In the genomic region with DNA sequence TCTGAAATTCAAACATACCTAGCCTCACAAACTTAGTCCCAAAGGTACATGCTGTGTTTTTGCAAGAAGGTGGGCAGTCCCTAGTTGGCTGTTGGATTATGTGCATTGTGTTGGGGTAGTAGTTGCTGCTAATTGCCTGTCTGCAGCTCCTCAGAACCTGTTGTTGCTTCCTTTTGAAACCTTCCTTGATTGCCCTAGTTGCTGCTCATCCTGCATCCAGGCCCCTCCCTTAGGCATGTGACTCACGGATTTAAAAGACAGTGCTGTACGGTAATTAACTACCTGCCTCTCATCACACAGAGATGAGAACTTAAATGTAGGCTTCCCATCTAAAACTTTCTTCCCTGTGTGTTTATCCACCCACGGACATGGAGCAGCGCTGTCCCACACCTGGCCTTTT, we compare ENCODE assay signal across 30 cellular contexts.
A peak's percentile ranks its signal among the peaks of the same experiment; 100 is the strongest.
DNase-seq lines count a peak whose midpoint lies in the region; ATAC-seq and TF ChIP-seq lines count a peak whose summit lies in the region.
"Had no signal": no experiment of that assay in that cellular context is flagged by ENCODE, and none has a peak within 500 bp of the region (broad histone marks: within the 10 kb centered on the region; RNA-seq: fewer than 3 reads in every experiment).

No MANE protein-coding gene starts in this region.

- peak overlapping the region; percentile 46 for H3K4me2 ChIP-seq in neural progenitor cell
- H3K4me2 ChIP-seq: BLaER1 had no signal

- DNase-seq in RWPE2 (ENCODE audit: low spot score) (no peak), neural progenitor cell (ENCODE audit: low spot score) (peak; percentile 51), hippocampal formation (lab: John Stamatoyannopoulos, UW) (no peak), ACHN (no peak)
- DNase-seq: activated B cell treated with CpG ODN at 0.5 μM for 24 hours; activated CD4-positive, alpha-beta T cell treated with anti-CD3 and anti-CD28 coated beads, Interleukin-2, amount 10 ng/mL, durations not matched to agents 7 days and 5 days; activated gamma-delta T cell; activated T-cell treated with anti-CD3 and anti-CD28 coated beads, Interleukin-2, amount 50 U/mL, for 24 hours; cortex of kidney; effector memory CD8-positive, alpha-beta T cell; EL; foreskin fibroblast; GOT3; heart left ventricle; KBM-7; NCI-H1105; NCI-H2081 treated with DMSO at 0.1 percent for 48 hours; NCI-H345; NCI-H748 treated with DMSO at 0.1 percent for 48 hours; psoas muscle; stimulated activated CD4-positive, alpha-beta T cell treated with anti-CD3 and anti-CD28 coated beads, Interleukin-4, amount 100 ng/mL, for 1 hour; tibial artery had no signal

- H3F3A ChIP-seq in neural progenitor cell (ENCODE audit: low read depth): peaks cover 38% of the 10 kb centered on the region

- H3K4me1 ChIP-seq in HUES48 (ENCODE audit: control insufficient read depth, insufficient read depth, low read length) (peaks cover 53% of the 10 kb centered on the region), RWPE2 (ENCODE audit: insufficient read depth, poor library complexity, severe bottlenecking) (peaks cover 7% of the 10 kb centered on the region), iPS-18a (ENCODE audit: control insufficient read depth, low read depth, low read length) (peaks cover 41% of the 10 kb centered on the region), neural progenitor cell (peaks cover 12% of the 10 kb centered on the region)
- H3K4me1 ChIP-seq: BLaER1 had no signal

- H3K4me3 ChIP-seq in HUES48 (ENCODE audit: low read depth, low read length) (no peak overlapping the region), RWPE2 (ENCODE audit: severe bottlenecking) (no peak overlapping the region), iPS-18a (ENCODE audit: low read length) (no peak overlapping the region), neural progenitor cell (no peak overlapping the region)
- H3K4me3 ChIP-seq: ascending aorta, BLaER1, esophagus muscularis mucosa, heart left ventricle, psoas muscle, SK-N-MC, tibial artery had no signal

- TF ChIP-seq CTCF in RWPE2 (IDR thresholded peaks at IDR 0.05; ENCODE audit: poor library complexity, severe bottlenecking) (no peak), neural progenitor cell (IDR thresholded peaks at IDR 0.05) (no peak)

- no peak overlapping the region for H2AFZ ChIP-seq in neural progenitor cell (replicated peaks)

- no peaks in the 10 kb centered on the region for H3K9me3 Mint-ChIP-seq in neural progenitor cell
- H3K9me3 Mint-ChIP-seq: activated B cell treated with CpG ODN at 0.5 μM for 24 hours; activated CD4-positive, alpha-beta T cell treated with anti-CD3 and anti-CD28 coated beads, Interleukin-2, amount 10 ng/mL, durations not matched to agents 7 days and 5 days; activated T-cell treated with anti-CD3 and anti-CD28 coated beads, Interleukin-2, amount 50 U/mL, for 24 hours; effector memory CD8-positive, alpha-beta T cell had no signal

- H3K9me3 ChIP-seq in HUES48 (ENCODE audit: control insufficient read depth, insufficient read depth, low read length) (no peaks in the 10 kb centered on the region), RWPE2 (ENCODE audit: severe bottlenecking) (no peaks in the 10 kb centered on the region), iPS-18a (ENCODE audit: control insufficient read depth, low read depth, low read length) (no peaks in the 10 kb centered on the region), neural progenitor cell (ENCODE audit: low read depth) (no peaks in the 10 kb centered on the region)
- H3K9me3 ChIP-seq: ascending aorta, BLaER1, esophagus muscularis mucosa, heart left ventricle, psoas muscle, tibial artery had no signal

- H3K27me3 ChIP-seq in HUES48 (ENCODE audit: control insufficient read depth, insufficient read depth, low read length) (no peaks in the 10 kb centered on the region), RWPE2 (ENCODE audit: insufficient read depth, poor library complexity, severe bottlenecking) (no peaks in the 10 kb centered on the region), iPS-18a (ENCODE audit: control insufficient read depth, insufficient read depth, low read length) (no peaks in the 10 kb centered on the region), neural progenitor cell (no peaks in the 10 kb centered on the region)
- H3K27me3 ChIP-seq: ascending aorta, BLaER1, esophagus muscularis mucosa, heart left ventricle, tibial artery had no signal

- H3K27ac Mint-ChIP-seq in neural progenitor cell: no peak overlapping the region
- H3K27ac Mint-ChIP-seq: activated B cell treated with CpG ODN at 0.5 μM for 24 hours; activated CD4-positive, alpha-beta T cell treated with anti-CD3 and anti-CD28 coated beads, Interleukin-2, amount 10 ng/mL, durations not matched to agents 7 days and 5 days; activated T-cell treated with anti-CD3 and anti-CD28 coated beads, Interleukin-2, amount 50 U/mL, for 24 hours; effector memory CD8-positive, alpha-beta T cell had no signal

- H3K4me1 Mint-ChIP-seq in neural progenitor cell: peaks cover 14% of the 10 kb centered on the region
- H3K4me1 Mint-ChIP-seq: activated B cell treated with CpG ODN at 0.5 μM for 24 hours; activated CD4-positive, alpha-beta T cell treated with anti-CD3 and anti-CD28 coated beads, Interleukin-2, amount 10 ng/mL, durations not matched to agents 7 days and 5 days had no signal

- H4K20me1 ChIP-seq in neural progenitor cell (ENCODE audit: low read depth): peaks cover 97% of the 10 kb centered on the region
- H4K20me1 ChIP-seq: BLaER1 had no signal

- H3K79me2 ChIP-seq in neural progenitor cell (ENCODE audit: low read depth): peaks cover 100% of the 10 kb centered on the region

- ATAC-seq in RWPE2 (ENCODE audit: low read depth) (peak; percentile 29; the same call in 1 of the 3 replicates), HG03159 (IDR thresholded peaks at IDR 0.05; ENCODE audit: unreplicated experiment) (no peak)
- ATAC-seq: effector memory CD8-positive, alpha-beta T cell; heart left ventricle; left lobe of liver had no signal

- no peak overlapping the region for H3K4me3 Mint-ChIP-seq in neural progenitor cell
- H3K4me3 Mint-ChIP-seq: activated B cell treated with CpG ODN at 0.5 μM for 24 hours; activated CD4-positive, alpha-beta T cell treated with anti-CD3 and anti-CD28 coated beads, Interleukin-2, amount 10 ng/mL, durations not matched to agents 7 days and 5 days; activated T-cell treated with anti-CD3 and anti-CD28 coated beads, Interleukin-2, amount 50 U/mL, for 24 hours; effector memory CD8-positive, alpha-beta T cell had no signal

- in situ Hi-C loops in ACHN (cut with HindIII; ENCODE audit: low pct_ligation_motif_present, low pct_unique_long_range_greater_than_20kb, low sequenced_read_pairs): no loop called here

- H3K27ac ChIP-seq in HUES48 (ENCODE audit: low read depth, low read length): peak overlapping the region; percentile 62
- no peak overlapping the region for H3K27ac ChIP-seq in RWPE2 (ENCODE audit: poor library complexity, severe bottlenecking)
- peak overlapping the region; percentile 18 for H3K27ac ChIP-seq in iPS-18a (ENCODE audit: low read length)
- no peak overlapping the region for H3K27ac ChIP-seq in neural progenitor cell
- H3K27ac ChIP-seq: ascending aorta, BLaER1, heart left ventricle, psoas muscle, SK-N-MC, tibial artery had no signal

- H3K36me3 ChIP-seq in HUES48 (ENCODE audit: control insufficient read depth, insufficient read depth, low read length): no peaks in the 10 kb centered on the region
- no peaks in the 10 kb centered on the region for H3K36me3 ChIP-seq in RWPE2 (ENCODE audit: low read depth)
- H3K36me3 ChIP-seq in iPS-18a (ENCODE audit: control insufficient read depth, low read depth, low read length): peaks cover 6% of the 10 kb centered on the region
- H3K36me3 ChIP-seq in neural progenitor cell: no peaks in the 10 kb centered on the region
- H3K36me3 ChIP-seq: ascending aorta, BLaER1, esophagus muscularis mucosa, heart left ventricle, tibial artery had no signal

- H3K27me3 Mint-ChIP-seq in neural progenitor cell (ENCODE audit: insufficient read depth, low read depth): no peaks in the 10 kb centered on the region
- H3K27me3 Mint-ChIP-seq: activated B cell treated with CpG ODN at 0.5 μM for 24 hours; activated T-cell treated with anti-CD3 and anti-CD28 coated beads, Interleukin-2, amount 50 U/mL, for 24 hours; effector memory CD8-positive, alpha-beta T cell had no signal

- H3K9ac ChIP-seq in HUES48 (ENCODE audit: low read depth, low read length) (no peak overlapping the region), iPS-18a (ENCODE audit: low read length) (no peak overlapping the region), neural progenitor cell (no peak overlapping the region)
- H3K9ac ChIP-seq: BLaER1 had no signal

- peaks cover 4% of the 10 kb centered on the region for H3K36me3 Mint-ChIP-seq in neural progenitor cell

Comparison
In these comparisons a context has a peak if more than half of its experiments do, and no peak if none do; other contexts are left out.
1. H3K27ac ChIP-seq: peak in HUES48 (single experiment) and iPS-18a (single experiment); none in RWPE2 (single experiment) and neural progenitor cell (single experiment).